Comparison of ENCODE assay signal across 17 cellular contexts in genomic region chr1:201190005-201190404, GRCh38.
"Had no signal": no experiment of that assay in that cellular context is flagged by ENCODE, and none has a peak within 500 bp of the region (broad histone marks: within the 10 kb centered on the region; RNA-seq: fewer than 3 reads in every experiment).

No MANE protein-coding gene starts in this region.

- H3K36me3 ChIP-seq: adrenal gland, MG63 had no signal

- H3K9me3 Mint-ChIP-seq: activated CD8-positive, alpha-beta T cell treated with anti-CD3 and anti-CD28 coated beads for 36 hours; activated naive CD8-positive, alpha-beta T cell treated with anti-CD3 and anti-CD28 coated beads, Interleukin-2, amount 10 ng/mL, durations not matched to agents 7 days and 5 days; T-helper 2 cell treated with Interferon-gamma antibody and Interleukin-4, amounts not matched to agents 5 μg/mL and 100 μg/mL, for 36 hours had no signal

- H3K27ac Mint-ChIP-seq: activated CD8-positive, alpha-beta T cell treated with anti-CD3 and anti-CD28 coated beads for 36 hours; activated naive CD8-positive, alpha-beta T cell treated with anti-CD3 and anti-CD28 coated beads, Interleukin-2, amount 10 ng/mL, durations not matched to agents 7 days and 5 days; T-helper 2 cell treated with Interferon-gamma antibody and Interleukin-4, amounts not matched to agents 5 μg/mL and 100 μg/mL, for 36 hours had no signal

- H3K9me3 ChIP-seq: adrenal gland, MG63 had no signal

- H3K4me3 Mint-ChIP-seq: activated CD8-positive, alpha-beta T cell treated with anti-CD3 and anti-CD28 coated beads for 36 hours; activated naive CD8-positive, alpha-beta T cell treated with anti-CD3 and anti-CD28 coated beads, Interleukin-2, amount 10 ng/mL, durations not matched to agents 7 days and 5 days; T-helper 2 cell treated with Interferon-gamma antibody and Interleukin-4, amounts not matched to agents 5 μg/mL and 100 μg/mL, for 36 hours had no signal

- H3K27ac ChIP-seq: adrenal gland, SK-N-MC had no signal

- DNase-seq: activated CD4-positive, alpha-beta T cell treated with anti-CD3 and anti-CD28 coated beads for 4 hours; activated CD8-positive, alpha-beta memory T cell treated with anti-CD3 and anti-CD28 coated beads, Interleukin-2, amount 50 U/mL, for 4 hours; activated CD8-positive, alpha-beta T cell treated with anti-CD3 and anti-CD28 coated beads for 36 hours; activated naive CD4-positive, alpha-beta T cell treated with anti-CD3 and anti-CD28 coated beads, Interleukin-2, amount 50 U/mL, for 16 hours; activated naive CD8-positive, alpha-beta T cell treated with anti-CD3 and anti-CD28 coated beads, Interleukin-2, amount 10 ng/mL, durations not matched to agents 7 days and 5 days; adrenal gland; anterior cingulate cortex; cerebellar nuclear complex; MG63; MV-4-11; NCI-H1694; NCI-H2107; NCI-H748 treated with DMSO at 0.1 percent for 48 hours; RPMI8226; T-helper 1 cell had no signal

- H3K36me3 Mint-ChIP-seq: activated naive CD8-positive, alpha-beta T cell treated with anti-CD3 and anti-CD28 coated beads, Interleukin-2, amount 10 ng/mL, durations not matched to agents 7 days and 5 days had no signal

- H3K4me3 ChIP-seq: adrenal gland, MG63, SK-N-MC had no signal

- H3K27me3 ChIP-seq: MG63 had no signal
